ENCODE assay signal across 1 cellular context in genomic region chr17:48457080-48457836, GRCh38.
TF ChIP-seq lines count a peak whose summit lies in the region.

No MANE protein-coding gene starts in this region.

TF ChIP-seq in GM23338, 12 proteins besides CTCF, POLR2A, EP300 and RAD21 (continued from another document):
- no peak for TF ChIP-seq ZNF462 (CRISPR knock-in tag; IDR thresholded peaks at IDR 0.05)
- TF ChIP-seq ZNF331 (CRISPR knock-in tag; IDR thresholded peaks at IDR 0.05; ENCODE audit: low read depth), result no peak
- TF ChIP-seq, protein P1, sequence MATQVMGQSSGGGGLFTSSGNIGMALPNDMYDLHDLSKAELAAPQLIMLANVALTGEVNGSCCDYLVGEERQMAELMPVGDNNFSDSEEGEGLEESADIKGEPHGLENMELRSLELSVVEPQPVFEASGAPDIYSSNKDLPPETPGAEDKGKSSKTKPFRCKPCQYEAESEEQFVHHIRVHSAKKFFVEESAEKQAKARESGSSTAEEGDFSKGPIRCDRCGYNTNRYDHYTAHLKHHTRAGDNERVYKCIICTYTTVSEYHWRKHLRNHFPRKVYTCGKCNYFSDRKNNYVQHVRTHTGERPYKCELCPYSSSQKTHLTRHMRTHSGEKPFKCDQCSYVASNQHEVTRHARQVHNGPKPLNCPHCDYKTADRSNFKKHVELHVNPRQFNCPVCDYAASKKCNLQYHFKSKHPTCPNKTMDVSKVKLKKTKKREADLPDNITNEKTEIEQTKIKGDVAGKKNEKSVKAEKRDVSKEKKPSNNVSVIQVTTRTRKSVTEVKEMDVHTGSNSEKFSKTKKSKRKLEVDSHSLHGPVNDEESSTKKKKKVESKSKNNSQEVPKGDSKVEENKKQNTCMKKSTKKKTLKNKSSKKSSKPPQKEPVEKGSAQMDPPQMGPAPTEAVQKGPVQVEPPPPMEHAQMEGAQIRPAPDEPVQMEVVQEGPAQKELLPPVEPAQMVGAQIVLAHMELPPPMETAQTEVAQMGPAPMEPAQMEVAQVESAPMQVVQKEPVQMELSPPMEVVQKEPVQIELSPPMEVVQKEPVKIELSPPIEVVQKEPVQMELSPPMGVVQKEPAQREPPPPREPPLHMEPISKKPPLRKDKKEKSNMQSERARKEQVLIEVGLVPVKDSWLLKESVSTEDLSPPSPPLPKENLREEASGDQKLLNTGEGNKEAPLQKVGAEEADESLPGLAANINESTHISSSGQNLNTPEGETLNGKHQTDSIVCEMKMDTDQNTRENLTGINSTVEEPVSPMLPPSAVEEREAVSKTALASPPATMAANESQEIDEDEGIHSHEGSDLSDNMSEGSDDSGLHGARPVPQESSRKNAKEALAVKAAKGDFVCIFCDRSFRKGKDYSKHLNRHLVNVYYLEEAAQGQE (IDR thresholded peaks at IDR 0.05; ENCODE audit: unreplicated experiment), result no peak
